ENCODE assay signal across 10 cellular contexts in genomic region chr22:42074846-42075245, GRCh38. TPM values are rescaled to one million over a fixed set of nuclear protein-coding genes. Genes with fewer than 3 reads are reported as not detected.
DNase-seq lines count a peak whose midpoint lies in the region; ATAC-seq and TF ChIP-seq lines count a peak whose summit lies in the region.
"Had no signal": no experiment of that assay in that cellular context is flagged by ENCODE, and none has a peak within 500 bp of the region (broad histone marks: within the 10 kb centered on the region; RNA-seq: fewer than 3 reads in every experiment).

No MANE protein-coding gene starts in this region.

- no peaks in the 10 kb centered on the region for H3K36me3 Mint-ChIP-seq in activated T-cell treated with anti-CD3 and anti-CD28 coated beads, Interleukin-2, amount 50 U/mL, for 4 hours (ENCODE audit: insufficient read depth)
- no peaks in the 10 kb centered on the region for H3K36me3 Mint-ChIP-seq in type B pancreatic cell

- peaks cover 9% of the 10 kb centered on the region for H3K4me1 ChIP-seq in colonic mucosa
- peaks cover 35 to 38% of the 10 kb centered on the region in 2 donors for H3K4me1 ChIP-seq in mucosa of rectum (ENCODE audit: control insufficient read depth in 2 of 2, insufficient read depth in 2 of 2, low read length in 2 of 2)

- TF ChIP-seq CTCF in colonic mucosa (IDR thresholded peaks at IDR 0.05) (no peak), type B pancreatic cell (conservative IDR thresholded peaks at IDR 0.05) (no peak)

- H3K27ac ChIP-seq in colonic mucosa (peak overlapping the region; percentile 73), mucosa of rectum (ENCODE audit: low read depth in 2 of 2, low read length in 2 of 2) (peak overlapping the region; percentile 84)

- ATAC-seq in activated T-cell treated with anti-CD3 and anti-CD28 coated beads, Interleukin-2, amount 50 U/mL, for 4 hours, result no peak
- ATAC-seq: PC-3 had no signal

- no peaks in the 10 kb centered on the region for H3K27me3 Mint-ChIP-seq in activated T-cell treated with anti-CD3 and anti-CD28 coated beads, Interleukin-2, amount 50 U/mL, for 4 hours (ENCODE audit: low read depth)
- H3K27me3 Mint-ChIP-seq in type B pancreatic cell, result no peaks in the 10 kb centered on the region

- H3K4me3 Mint-ChIP-seq in activated T-cell treated with anti-CD3 and anti-CD28 coated beads, Interleukin-2, amount 50 U/mL, for 4 hours, result peak overlapping the region; percentile 46
- peak overlapping the region; percentile 64 for H3K4me3 Mint-ChIP-seq in type B pancreatic cell

- H3K9me3 Mint-ChIP-seq in activated T-cell treated with anti-CD3 and anti-CD28 coated beads, Interleukin-2, amount 50 U/mL, for 4 hours, result no peaks in the 10 kb centered on the region
- H3K9me3 Mint-ChIP-seq in type B pancreatic cell, result no peaks in the 10 kb centered on the region

- H3K9me3 ChIP-seq in colonic mucosa (no peaks in the 10 kb centered on the region), mucosa of rectum (ENCODE audit: control insufficient read depth in 2 of 2, low read length in 2 of 2) (no peaks in the 10 kb centered on the region)

- H3K9ac ChIP-seq in colonic mucosa (ENCODE audit: low read depth in 2 of 2, low read length in 2 of 2) (peak overlapping the region; percentile 80 to 91), mucosa of rectum (ENCODE audit: low read depth in 1 of 2, low read length in 2 of 2) (peak overlapping the region; percentile 80 to 95)

- H3K4me1 Mint-ChIP-seq in activated T-cell treated with anti-CD3 and anti-CD28 coated beads, Interleukin-2, amount 50 U/mL, for 4 hours (ENCODE audit: low read depth), result peaks cover 38% of the 10 kb centered on the region
- H3K4me1 Mint-ChIP-seq in type B pancreatic cell (ENCODE audit: unreplicated experiment), result peaks cover 31% of the 10 kb centered on the region

- intact Hi-C loops in colonic mucosa (cut with DNase I), result no loop called here

- H3K4me3 ChIP-seq in colonic mucosa (peak overlapping the region; percentile 63), mucosa of rectum (ENCODE audit: low read length in 2 of 2) (peak overlapping the region; percentile 74 to 85)

- no peaks in the 10 kb centered on the region for H3K27me3 ChIP-seq in colonic mucosa
- H3K27me3 ChIP-seq in mucosa of rectum (ENCODE audit: control insufficient read depth in 2 of 2, insufficient read depth in 2 of 2, low read length in 2 of 2), result no peaks in the 10 kb centered on the region

- no peak for DNase-seq in activated T-cell treated with anti-CD3 and anti-CD28 coated beads, Interleukin-2, amount 50 U/mL, for 4 hours
- DNase-seq in activated T-cell treated with anti-CD3 and anti-CD28 coated beads, Interleukin-2, amount 50 U/mL, for 1 hour, result no peak
- DNase-seq in colonic mucosa (no peak), type B pancreatic cell (ENCODE audit: extremely low spot score, unreplicated experiment) (no peak), activated gamma-delta T cell treated with Interleukin-2 at 50 U/mL for 16 hours (no peak), kidney tubule cell (ENCODE audit: low spot score) (no peak), SKM-1 (lab: John Stamatoyannopoulos, UW; ENCODE audit: unreplicated experiment) (no peak)
- DNase-seq: PC-3 had no signal

- H3K27ac Mint-ChIP-seq in type B pancreatic cell, result peak overlapping the region; percentile 89

- H3K36me3 ChIP-seq in colonic mucosa, result no peaks in the 10 kb centered on the region
- H3K36me3 ChIP-seq in mucosa of rectum (ENCODE audit: control insufficient read depth in 2 of 2, insufficient read depth in 2 of 2, low read length in 2 of 2), result peaks cover 6 to 7% of the 10 kb centered on the region in 2 donors

RNA-seq across cellular contexts. Expression of gene PHETA2, which starts 0.8 kb away (rescaled TPM):
- total RNA-seq in activated T-cell treated with anti-CD3 and anti-CD28 coated beads, Interleukin-2, amount 50 U/mL, for 4 hours, result 1 to 10 TPM; 2.0 to 2.3 (median 2.1) TPM
- 10 to 100 TPM; 11.6 to 15.2 TPM for total RNA-seq in colonic mucosa
- 4.1 and 11.9 TPM in 2 replicates for total RNA-seq in type B pancreatic cell (ENCODE audit: low replicate concordance)
- total RNA-seq: osteocyte had no signal

RNA-seq across cellular contexts. Expression of gene NAGA, which starts 4.2 kb away (rescaled TPM):
- 10 to 100 TPM; 14.2 to 16.4 (median 14.2) TPM for total RNA-seq in activated T-cell treated with anti-CD3 and anti-CD28 coated beads, Interleukin-2, amount 50 U/mL, for 4 hours
- total RNA-seq in colonic mucosa (10 to 100 TPM; 28.9 to 36.0 TPM), type B pancreatic cell (ENCODE audit: low replicate concordance) (24.1 and 35.9 TPM in 2 replicates)

RNA-seq across cellular contexts. Expression of gene SMDT1, which starts 4.7 kb away (rescaled TPM):
- total RNA-seq in activated T-cell treated with anti-CD3 and anti-CD28 coated beads, Interleukin-2, amount 50 U/mL, for 4 hours, result 10 to 100 TPM; 84.0 to 88.2 (median 86.6) TPM
- total RNA-seq in colonic mucosa, result 100 to 1,000 TPM; 125 to 135 TPM
- total RNA-seq in type B pancreatic cell (ENCODE audit: low replicate concordance), result 80.6 and 102 TPM in 2 replicates

RNA-seq across cellular contexts. Expression of gene NDUFA6, which starts 15.7 kb away (rescaled TPM):
- total RNA-seq in activated T-cell treated with anti-CD3 and anti-CD28 coated beads, Interleukin-2, amount 50 U/mL, for 4 hours, result 100 to 1,000 TPM in 2 of 3 donors, 10 to 100 TPM in 1; 96.3 to 129 (median 116) TPM
- 100 to 1,000 TPM; 131 to 154 TPM for total RNA-seq in colonic mucosa
- total RNA-seq in type B pancreatic cell (ENCODE audit: low replicate concordance), result 93.9 and 109 TPM in 2 replicates

RNA-seq across cellular contexts. Expression of gene CYP2D6, which starts 55.8 kb away (rescaled TPM):
- 1 to 10 TPM; 1.1 to 2.3 (median 1.9) TPM for total RNA-seq in activated T-cell treated with anti-CD3 and anti-CD28 coated beads, Interleukin-2, amount 50 U/mL, for 4 hours
- total RNA-seq in colonic mucosa, result 1 to 10 TPM; 2.2 to 2.9 TPM
- 3.1 and 4.0 TPM in 2 replicates for total RNA-seq in type B pancreatic cell (ENCODE audit: low replicate concordance)
